In genomic region chr10:72356987-72357386, GRCh38 we compare ENCODE assay signal across 29 cellular contexts.
"Had no signal": no experiment of that assay in that cellular context is flagged by ENCODE, and none has a peak within 500 bp of the region (broad histone marks: within the 10 kb centered on the region; RNA-seq: fewer than 3 reads in every experiment).

No MANE protein-coding gene starts in this region.

- H3K27me3 ChIP-seq: adrenal gland, body of pancreas, colonic mucosa, esophagus squamous epithelium, gastroesophageal sphincter had no signal

- H3K27me3 Mint-ChIP-seq: activated B cell treated with CpG ODN at 0.5 μM for 24 hours; activated naive CD8-positive, alpha-beta T cell treated with anti-CD3 and anti-CD28 coated beads for 36 hours; activated T-cell treated with anti-CD3 and anti-CD28 coated beads, Interleukin-2, amount 50 U/mL, for 24 hours; T-helper 17 cell had no signal

- H3K36me3 ChIP-seq: adrenal gland, colonic mucosa, gastroesophageal sphincter had no signal

- DNase-seq: activated B cell treated with CpG ODN at 0.5 μM for 24 hours; activated CD4-positive, alpha-beta T cell treated with anti-CD3 and anti-CD28 coated beads for 48 hours; activated CD4-positive, alpha-beta T cell treated with anti-CD3 and anti-CD28 coated beads, Interleukin-2, amount 50 U/mL, for 1 hour; activated CD4-positive, alpha-beta T cell treated with anti-CD3 and anti-CD28 coated beads, Interleukin-2, amount 50 U/mL, for 48 hours; activated CD8-positive, alpha-beta memory T cell treated with anti-CD3 and anti-CD28 coated beads, Interleukin-2, amount 50 U/mL, for 48 hours; activated gamma-delta T cell; activated naive CD4-positive, alpha-beta T cell treated with anti-CD3 and anti-CD28 coated beads, Interleukin-2, amount 50 U/mL, for 16 hours; activated naive CD4-positive, alpha-beta T cell treated with Interleukin-2 at 50 U/mL for 16 hours; activated naive CD8-positive, alpha-beta T cell treated with anti-CD3 and anti-CD28 coated beads for 36 hours; activated naive CD8-positive, alpha-beta T cell treated with anti-CD3 and anti-CD28 coated beads, Interleukin-2, amount 50 U/mL, for 24 hours; activated T-cell treated with anti-CD3 and anti-CD28 coated beads for 4 hours; activated T-cell treated with anti-CD3 and anti-CD28 coated beads, Interleukin-2, amount 50 U/mL, for 24 hours; activated T-cell treated with anti-CD3 and anti-CD28 coated beads, Interleukin-2, amount 50 U/mL, for 72 hours; adrenal gland; amygdala; body of pancreas; caudate nucleus; colonic mucosa; effector CD8-positive, alpha-beta T cell; esophagus squamous epithelium; foreskin melanocyte; T-helper 1 cell; T-helper 17 cell; T1000; WERI-Rb-1 had no signal

- H3K27ac ChIP-seq: adrenal gland, body of pancreas, colonic mucosa, epithelial cell of prostate, esophagus squamous epithelium, gastroesophageal sphincter, WERI-Rb-1 had no signal

- H3K27ac Mint-ChIP-seq: activated B cell treated with CpG ODN at 0.5 μM for 24 hours; activated naive CD8-positive, alpha-beta T cell treated with anti-CD3 and anti-CD28 coated beads for 36 hours; activated naive CD8-positive, alpha-beta T cell treated with anti-CD3 and anti-CD28 coated beads, Interleukin-2, amount 50 U/mL, for 24 hours; activated T-cell treated with anti-CD3 and anti-CD28 coated beads, Interleukin-2, amount 50 U/mL, for 24 hours; activated T-cell treated with anti-CD3 and anti-CD28 coated beads, Interleukin-2, amount 50 U/mL, for 72 hours; T-helper 17 cell; T-helper 2 cell treated with Interferon-gamma antibody and Interleukin-4, amounts not matched to agents 5 μg/mL and 100 μg/mL, for 36 hours had no signal

- H3K4me3 Mint-ChIP-seq: activated B cell treated with CpG ODN at 0.5 μM for 24 hours; activated naive CD8-positive, alpha-beta T cell treated with anti-CD3 and anti-CD28 coated beads for 36 hours; activated naive CD8-positive, alpha-beta T cell treated with anti-CD3 and anti-CD28 coated beads, Interleukin-2, amount 50 U/mL, for 24 hours; activated T-cell treated with anti-CD3 and anti-CD28 coated beads, Interleukin-2, amount 50 U/mL, for 24 hours had no signal

- H3K9me3 Mint-ChIP-seq: activated B cell treated with CpG ODN at 0.5 μM for 24 hours; activated naive CD8-positive, alpha-beta T cell treated with anti-CD3 and anti-CD28 coated beads, Interleukin-2, amount 50 U/mL, for 24 hours; activated T-cell treated with anti-CD3 and anti-CD28 coated beads, Interleukin-2, amount 50 U/mL, for 24 hours; activated T-cell treated with anti-CD3 and anti-CD28 coated beads, Interleukin-2, amount 50 U/mL, for 72 hours; T-helper 2 cell treated with Interferon-gamma antibody and Interleukin-4, amounts not matched to agents 5 μg/mL and 100 μg/mL, for 36 hours had no signal

- H3K9me3 ChIP-seq: adrenal gland, body of pancreas, colonic mucosa, esophagus squamous epithelium, gastroesophageal sphincter had no signal

- H3K4me3 ChIP-seq: adrenal gland, body of pancreas, colonic mucosa, esophagus squamous epithelium, gastroesophageal sphincter had no signal

- ATAC-seq: activated CD4-positive, CD25-positive, alpha-beta regulatory T cell treated with anti-CD3 and anti-CD28 coated beads, Interleukin-2, amount 50 U/mL, for 24 hours; activated naive CD8-positive, alpha-beta T cell treated with anti-CD3 and anti-CD28 coated beads, Interleukin-2, amount 50 U/mL, for 24 hours; activated T-cell treated with anti-CD3 and anti-CD28 coated beads, Interleukin-2, amount 50 U/mL, for 72 hours; body of pancreas; gastroesophageal sphincter; T-helper 17 cell had no signal
